Comparison of ENCODE assay signal across 18 cellular contexts in the genomic region with DNA sequence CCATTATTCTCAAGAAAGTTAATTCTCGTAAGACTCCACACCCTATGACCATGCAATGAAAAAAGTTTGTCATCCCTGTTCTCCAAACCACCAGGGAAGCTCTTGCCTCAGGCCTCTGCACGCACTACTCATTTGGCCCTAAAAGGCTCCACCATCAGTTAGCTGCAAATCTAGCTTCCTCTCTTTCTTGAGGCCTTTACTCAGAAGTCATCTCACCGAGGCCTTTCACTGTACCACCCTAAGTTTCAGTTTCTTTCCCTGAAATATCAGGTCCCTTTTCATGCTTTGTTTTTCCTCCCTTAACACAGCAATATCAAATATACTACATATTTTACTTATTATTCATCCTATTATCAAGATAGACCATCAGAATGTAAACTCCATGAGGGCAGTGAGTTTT. TPM values are rescaled to one million over a fixed set of nuclear protein-coding genes. Genes with fewer than 3 reads are reported as not detected.
DNase-seq lines count a peak whose midpoint lies in the region; ATAC-seq and TF ChIP-seq lines count a peak whose summit lies in the region.
"Had no signal": no experiment of that assay in that cellular context is flagged by ENCODE, and none has a peak within 500 bp of the region (broad histone marks: within the 10 kb centered on the region; RNA-seq: fewer than 3 reads in every experiment).

No MANE protein-coding gene starts in this region.

- no peak overlapping the region for H3K4me3 ChIP-seq in osteoblast (ENCODE audit: insufficient read depth, low read length)
- H3K4me3 ChIP-seq: left lung, transverse colon had no signal

- H3K79me2 ChIP-seq in osteoblast (ENCODE audit: insufficient read depth, low read length) = no peaks in the 10 kb centered on the region

- H3K9me3 Mint-ChIP-seq in activated naive CD4-positive, alpha-beta T cell treated with anti-CD3 and anti-CD28 coated beads, Interleukin-2, amount 10 ng/mL, durations not matched to agents 7 days and 5 days = no peaks in the 10 kb centered on the region
- peaks cover 21% of the 10 kb centered on the region for H3K9me3 Mint-ChIP-seq in osteocyte (ENCODE audit: unreplicated experiment)
- H3K9me3 Mint-ChIP-seq: CD8-positive, alpha-beta memory T cell; H9; naive B cell had no signal

- H2AFZ ChIP-seq in osteoblast (ENCODE audit: low read length) = no peak overlapping the region

- H3K27me3 ChIP-seq in osteoblast (ENCODE audit: insufficient read depth, low read length) = no peaks in the 10 kb centered on the region
- H3K27me3 ChIP-seq: left lung, transverse colon had no signal

- H3K27me3 Mint-ChIP-seq in activated naive CD4-positive, alpha-beta T cell treated with anti-CD3 and anti-CD28 coated beads, Interleukin-2, amount 10 ng/mL, durations not matched to agents 7 days and 5 days = no peaks in the 10 kb centered on the region
- no peaks in the 10 kb centered on the region for H3K27me3 Mint-ChIP-seq in osteocyte (ENCODE audit: unreplicated experiment)
- H3K27me3 Mint-ChIP-seq: CD8-positive, alpha-beta memory T cell; naive B cell had no signal

- ATAC-seq in GM21529 (IDR thresholded peaks at IDR 0.05; ENCODE audit: unreplicated experiment) (peak; percentile 63), HG03196 (IDR thresholded peaks at IDR 0.05; ENCODE audit: unreplicated experiment) (peak; percentile 66), HG02763 (IDR thresholded peaks at IDR 0.05; ENCODE audit: unreplicated experiment) (no peak)
- ATAC-seq: left lung had no signal

- TF ChIP-seq CTCF in osteocyte (IDR thresholded peaks at IDR 0.05) (no peak), osteoblast (IDR thresholded peaks at IDR 0.05; ENCODE audit: extremely low read depth, low read depth, low read length) (no peak)

- peaks cover 11% of the 10 kb centered on the region for H3K36me3 ChIP-seq in osteoblast (ENCODE audit: insufficient read depth, low read length)

- H3K4me2 ChIP-seq in osteoblast (ENCODE audit: insufficient read depth, low read length) = no peak overlapping the region

- H3K4me1 ChIP-seq in osteoblast (ENCODE audit: insufficient read depth, low read length) = peaks cover 10% of the 10 kb centered on the region
- H3K4me1 ChIP-seq: left lung had no signal

- H3K4me1 Mint-ChIP-seq in activated naive CD4-positive, alpha-beta T cell treated with anti-CD3 and anti-CD28 coated beads, Interleukin-2, amount 10 ng/mL, durations not matched to agents 7 days and 5 days = peaks cover 29% of the 10 kb centered on the region
- peaks cover 37% of the 10 kb centered on the region for H3K4me1 Mint-ChIP-seq in osteocyte (ENCODE audit: unreplicated experiment)
- H3K4me1 Mint-ChIP-seq: H9 had no signal

- no peak overlapping the region for H3K27ac ChIP-seq in osteoblast (ENCODE audit: low read depth, low read length)
- H3K27ac ChIP-seq: left lung, transverse colon had no signal

- H3K36me3 Mint-ChIP-seq in activated naive CD4-positive, alpha-beta T cell treated with anti-CD3 and anti-CD28 coated beads, Interleukin-2, amount 10 ng/mL, durations not matched to agents 7 days and 5 days = peaks cover 67% of the 10 kb centered on the region
- H3K36me3 Mint-ChIP-seq in osteocyte (ENCODE audit: unreplicated experiment) = peaks cover 34% of the 10 kb centered on the region

- H4K20me1 ChIP-seq in osteoblast (ENCODE audit: insufficient read depth, low read length) = no peaks in the 10 kb centered on the region

- DNase-seq in activated naive CD4-positive, alpha-beta T cell treated with anti-CD3 and anti-CD28 coated beads, Interleukin-2, amount 10 ng/mL, durations not matched to agents 7 days and 5 days = no peak
- DNase-seq in activated naive CD4-positive, alpha-beta T cell (lab: John Stamatoyannopoulos, UW) = no peak
- DNase-seq in osteocyte (ENCODE audit: extremely low spot score, unreplicated experiment) (no peak), osteoblast (ENCODE audit: insufficient read length, low spot score, missing footprints) (no peak), NCI-H1105 (lab: John Stamatoyannopoulos, UW) (no peak)
- DNase-seq: activated CD4-positive, CD25-positive, alpha-beta regulatory T cell; CD8-positive, alpha-beta memory T cell; H9; hippocampal formation; left lung; naive B cell; NCI-H2081 treated with DMSO at 0.1 percent for 48 hours; stimulated activated CD4-positive, alpha-beta T cell treated with anti-CD3 and anti-CD28 coated beads, Interleukin-1b, Interleukin-23, amount 100 ng/mL, for 48 hours; stimulated activated CD8-positive, alpha-beta memory T cell treated with anti-CD3 and anti-CD28 coated beads, Interleukin-4, amount 100 ng/mL, for 48 hours; transverse colon had no signal

- CTCF ChIA-PET in activated naive CD4-positive, alpha-beta T cell treated with anti-CD3 and anti-CD28 coated beads, Interleukin-2, amount 10 ng/mL, durations not matched to agents 7 days and 5 days (lab: Charles Lee) = interaction anchor here (0.8 kb wide), 1 partner anchor 13 kb away, joined by 3 read pairs; no protein-coding TSS in a partner anchor

- no peak overlapping the region for H3K4me3 Mint-ChIP-seq in activated naive CD4-positive, alpha-beta T cell treated with anti-CD3 and anti-CD28 coated beads, Interleukin-2, amount 10 ng/mL, durations not matched to agents 7 days and 5 days
- no peak overlapping the region for H3K4me3 Mint-ChIP-seq in osteocyte (ENCODE audit: unreplicated experiment)
- H3K4me3 Mint-ChIP-seq: CD8-positive, alpha-beta memory T cell; H9; naive B cell had no signal

- no peaks in the 10 kb centered on the region for H3K9me3 ChIP-seq in osteoblast (ENCODE audit: low read depth, low read length)
- H3K9me3 ChIP-seq: left lung, transverse colon had no signal

- peak overlapping the region; percentile 72 for H3K27ac Mint-ChIP-seq in activated naive CD4-positive, alpha-beta T cell treated with anti-CD3 and anti-CD28 coated beads, Interleukin-2, amount 10 ng/mL, durations not matched to agents 7 days and 5 days
- H3K27ac Mint-ChIP-seq in osteocyte (ENCODE audit: unreplicated experiment) = peak overlapping the region; percentile 42

RNA-seq across cellular contexts. Expression of gene OXCT1, which starts 39.1 kb away (rescaled TPM):
- 41.0 and 41.9 TPM in 2 replicates for total RNA-seq in osteocyte
- 36.5 and 39.4 TPM in 2 replicates for total RNA-seq in osteoblast
